In genomic region chr6:27688014-27688586, GRCh38 we compare ENCODE assay signal across 8 cellular contexts.
DNase-seq lines count a peak whose midpoint lies in the region; ATAC-seq lines count a peak whose summit lies in the region.

No MANE protein-coding gene starts in this region.

- no peaks in the 10 kb centered on the region for H3K9me3 ChIP-seq in CD4-positive, CD25-positive, alpha-beta regulatory T cell (ENCODE audit: control insufficient read depth in 2 of 2, low read length in 2 of 2)
- no peaks in the 10 kb centered on the region for H3K9me3 ChIP-seq in muscle layer of colon (ENCODE audit: low read length)

- H3K27ac ChIP-seq in CD4-positive, CD25-positive, alpha-beta regulatory T cell (ENCODE audit: insufficient read depth, low read length, poor library complexity, severe bottlenecking), result peak overlapping the region; percentile 54
- H3K27ac ChIP-seq in epithelial cell of prostate (peak overlapping the region; percentile 46), muscle layer of colon (ENCODE audit: low read depth, low read length) (no peak overlapping the region)

- peaks cover 11 to 39% (median 24%) of the 10 kb centered on the region in 4 donors for H3K4me1 Mint-ChIP-seq in CD4-positive, CD25-positive, alpha-beta regulatory T cell
- peaks cover 18% of the 10 kb centered on the region for H3K4me1 Mint-ChIP-seq in activated CD8-positive, alpha-beta memory T cell treated with anti-CD3 and anti-CD28 coated beads, Interleukin-2, amount 10 ng/mL, durations not matched to agents 7 days and 5 days

- peaks cover 47% of the 10 kb centered on the region for H3K27me3 Mint-ChIP-seq in CD4-positive, CD25-positive, alpha-beta regulatory T cell
- peaks cover 13% of the 10 kb centered on the region for H3K27me3 Mint-ChIP-seq in activated CD8-positive, alpha-beta memory T cell treated with anti-CD3 and anti-CD28 coated beads, Interleukin-2, amount 10 ng/mL, durations not matched to agents 7 days and 5 days

- H3K9me3 Mint-ChIP-seq in CD4-positive, CD25-positive, alpha-beta regulatory T cell, result peaks cover 0 to 11% (median 0%) of the 10 kb centered on the region in 7 donors
- H3K9me3 Mint-ChIP-seq in activated CD8-positive, alpha-beta memory T cell treated with anti-CD3 and anti-CD28 coated beads, Interleukin-2, amount 10 ng/mL, durations not matched to agents 7 days and 5 days (ENCODE audit: low read depth), result no peaks in the 10 kb centered on the region

- peak overlapping the region; percentile 94 to 99 (median 98) for H3K27ac Mint-ChIP-seq in CD4-positive, CD25-positive, alpha-beta regulatory T cell
- peak overlapping the region; percentile 88 for H3K27ac Mint-ChIP-seq in activated CD8-positive, alpha-beta memory T cell treated with anti-CD3 and anti-CD28 coated beads, Interleukin-2, amount 10 ng/mL, durations not matched to agents 7 days and 5 days

- H3K4me3 Mint-ChIP-seq in CD4-positive, CD25-positive, alpha-beta regulatory T cell, result peak overlapping the region; percentile 93 to 95 (median 94)
- H3K4me3 Mint-ChIP-seq in activated CD8-positive, alpha-beta memory T cell treated with anti-CD3 and anti-CD28 coated beads, Interleukin-2, amount 10 ng/mL, durations not matched to agents 7 days and 5 days, result peak overlapping the region; percentile 84

- CTCF ChIA-PET in activated CD8-positive, alpha-beta memory T cell treated with anti-CD3 and anti-CD28 coated beads, Interleukin-2, amount 10 ng/mL, durations not matched to agents 7 days and 5 days (lab: Charles Lee), result interaction anchor here (0.6 to 1.9 kb wide), 13 partner anchors 10 to 512 kb away, joined by 3 to 8 read pairs (median 4); no protein-coding TSS in a partner anchor

- no peaks in the 10 kb centered on the region for H3K36me3 Mint-ChIP-seq in CD4-positive, CD25-positive, alpha-beta regulatory T cell
- H3K36me3 Mint-ChIP-seq in activated CD8-positive, alpha-beta memory T cell treated with anti-CD3 and anti-CD28 coated beads, Interleukin-2, amount 10 ng/mL, durations not matched to agents 7 days and 5 days, result peaks cover 3% of the 10 kb centered on the region

- H3K36me3 ChIP-seq in CD4-positive, CD25-positive, alpha-beta regulatory T cell (ENCODE audit: control insufficient read depth, insufficient read depth, low read length), result no peaks in the 10 kb centered on the region
- no peaks in the 10 kb centered on the region for H3K36me3 ChIP-seq in muscle layer of colon (ENCODE audit: insufficient read depth, low read length)

- H3K4me3 ChIP-seq in CD4-positive, CD25-positive, alpha-beta regulatory T cell (ENCODE audit: low read depth, low read length), result peak overlapping the region; percentile 87
- H3K4me3 ChIP-seq in muscle layer of colon (ENCODE audit: low read depth in 1 of 2, low read length in 2 of 2), result peak overlapping the region; percentile 54 to 71

- DNase-seq in CD4-positive, CD25-positive, alpha-beta regulatory T cell, result peak; percentile 77 to 88 (median 86)
- DNase-seq in HUDEP-2 (lab: John Stamatoyannopoulos, UW; ENCODE audit: unreplicated experiment in 76 of 76), result peak in 75 of 76 experiments; percentile 47 to 97 (median 90)
- DNase-seq in NOMO-1 treated with dmso at 0.1 percent for 144 hours (lab: John Stamatoyannopoulos, UW; ENCODE audit: unreplicated experiment), result peak; percentile 67
- DNase-seq in activated CD8-positive, alpha-beta memory T cell treated with anti-CD3 and anti-CD28 coated beads, Interleukin-2, amount 10 ng/mL, durations not matched to agents 7 days and 5 days, result peak; percentile 90
- peak; percentile 68 for DNase-seq in epithelial cell of prostate (ENCODE audit: low read depth, low spot score)
- DNase-seq in stimulated activated CD8-positive, alpha-beta memory T cell treated with anti-CD3 and anti-CD28 coated beads, Interleukin-4, amount 100 ng/mL, for 48 hours, result peak; percentile 92

- H3K27me3 ChIP-seq in CD4-positive, CD25-positive, alpha-beta regulatory T cell (ENCODE audit: control insufficient read depth, insufficient read depth, low read length), result no peaks in the 10 kb centered on the region
- H3K27me3 ChIP-seq in muscle layer of colon (ENCODE audit: control insufficient read depth in 1 of 2, insufficient read depth in 2 of 2, low read length in 2 of 2), result peaks cover 0 to under 1% of the 10 kb centered on the region in 2 donors

- peaks cover 11% of the 10 kb centered on the region for H3K4me1 ChIP-seq in CD4-positive, CD25-positive, alpha-beta regulatory T cell (ENCODE audit: control insufficient read depth, insufficient read depth, low read length, poor library complexity, severe bottlenecking)
- H3K4me1 ChIP-seq in muscle layer of colon (ENCODE audit: insufficient read depth, low read length), result no peaks in the 10 kb centered on the region

- peak; percentile 75 to 79 for ATAC-seq in CD4-positive, CD25-positive, alpha-beta regulatory T cell (ENCODE audit: low read depth in 2 of 2)
- ATAC-seq in GM21381 (IDR thresholded peaks at IDR 0.05; ENCODE audit: unreplicated experiment), result peak; percentile 45
- ATAC-seq in activated CD8-positive, alpha-beta memory T cell treated with anti-CD3 and anti-CD28 coated beads, Interleukin-2, amount 10 ng/mL, durations not matched to agents 7 days and 5 days, result peak; percentile 77

- H3K9ac ChIP-seq in muscle layer of colon (ENCODE audit: low read length), result peak overlapping the region; percentile 44
